8 cellular contexts compared by ENCODE assay signal in the genomic region with DNA sequence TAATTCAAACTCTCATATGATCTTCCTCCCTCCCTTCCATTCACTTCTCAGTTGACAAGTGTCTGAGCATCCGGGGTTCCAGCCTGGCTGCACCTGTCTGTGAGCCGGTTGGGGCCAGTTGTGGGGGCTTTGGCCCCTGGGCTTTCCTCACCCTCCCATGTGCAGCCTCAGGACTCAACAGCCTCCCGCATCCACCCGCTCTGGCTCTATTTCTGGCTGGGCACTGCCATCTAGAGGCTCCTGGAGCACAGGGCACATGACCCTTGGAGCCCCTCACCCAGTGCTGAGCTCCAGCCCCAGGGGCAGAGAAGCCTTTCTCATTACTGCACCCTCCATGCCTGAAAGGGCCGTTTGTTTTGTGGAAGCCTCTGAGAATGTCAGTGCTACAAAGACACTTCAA. TPM values are rescaled to one million over a fixed set of nuclear protein-coding genes. Genes with fewer than 3 reads are reported as not detected.
DNase-seq lines count a peak whose midpoint lies in the region; ATAC-seq, FAIRE-seq and TF ChIP-seq lines count a peak whose summit lies in the region.

No MANE protein-coding gene starts in this region.

- peaks cover 14% of the 10 kb centered on the region for H3K4me1 Mint-ChIP-seq in T-helper 2 cell treated with Interferon-gamma antibody and Interleukin-4, amounts not matched to agents 5 μg/mL and 100 μg/mL, for 36 hours (ENCODE audit: low read depth)

- peaks cover 5% of the 10 kb centered on the region for H3K27me3 Mint-ChIP-seq in T-helper 2 cell treated with Interferon-gamma antibody and Interleukin-4, amounts not matched to agents 5 μg/mL and 100 μg/mL, for 36 hours (ENCODE audit: low read depth)

- intact Hi-C loops in GM12878 (cut with micrococcal nuclease; ENCODE audit: unreplicated experiment) = loop anchor here (1.0 to 5.0 kb wide), 8 partner anchors 44 to 567 kb away; partner anchors contain the start of genes HAPSTR1, PMM2, TMEM186 and USP7

- no peak overlapping the region for H3K27ac ChIP-seq in GM12878 (ENCODE audit: control insufficient read depth, insufficient read depth)

- H3K79me2 ChIP-seq in GM12878 (ENCODE audit: control insufficient read depth, insufficient read depth, low read length) = no peaks in the 10 kb centered on the region

- TF ChIP-seq RAD21 in GM12878 (IDR thresholded peaks at IDR 0.05; ENCODE audit: insufficient read depth, low read depth, low read length) = peak; percentile 93

- no peaks in the 10 kb centered on the region for H3K9me3 Mint-ChIP-seq in T-helper 2 cell treated with Interferon-gamma antibody and Interleukin-4, amounts not matched to agents 5 μg/mL and 100 μg/mL, for 36 hours

- WGBS in GM12878 (ENCODE audit: insufficient coverage, insufficient replicate concordance, low lambda C conversion rate, missing lambda C conversion rate) = 0% methylated on average over 5 of the region's 5 CpGs

- no peak overlapping the region for H3K9ac ChIP-seq in GM12878 (ENCODE audit: control insufficient read depth, insufficient read depth, low read length)

- POLR2A ChIA-PET in GM12878 (lab: Charles Lee) = interaction anchor here (1.1 to 1.3 kb wide), 2 partner anchors 49 to 263 kb away, joined by 3 to 7 read pairs; no protein-coding TSS in a partner anchor

- no peaks in the 10 kb centered on the region for H3K36me3 ChIP-seq in GM12878 (ENCODE audit: control insufficient read depth in 2 of 2, insufficient read depth in 2 of 2, low read length in 1 of 2)

- peaks cover 34% of the 10 kb centered on the region for H3K4me1 ChIP-seq in GM12878 (ENCODE audit: control insufficient read depth, insufficient read depth, low read length)

- H3K27ac Mint-ChIP-seq in T-helper 2 cell treated with Interferon-gamma antibody and Interleukin-4, amounts not matched to agents 5 μg/mL and 100 μg/mL, for 36 hours = no peak overlapping the region

- DNase-seq in DMS79 (lab: John Stamatoyannopoulos, UW) = peak; percentile 18
- peak; percentile 91 for DNase-seq in NAMALWA (ENCODE audit: low spot score)
- peak; percentile 49 for DNase-seq in T-helper 2 cell treated with Interferon-gamma antibody and Interleukin-4, amounts not matched to agents 5 μg/mL and 100 μg/mL, for 36 hours (ENCODE audit: low spot score)
- DNase-seq in GM12878 (ENCODE audit: low read depth, low spot score) = no peak
- peak; percentile 7 for DNase-seq in kidney glomerular epithelial cell (lab: John Stamatoyannopoulos, UW)
- peak; percentile 25 to 58 (median 38) for DNase-seq in stimulated activated CD4-positive, alpha-beta T cell treated with anti-CD3 and anti-CD28 coated beads, TNF-alpha, amount 100 ng/mL, for 24 hours (ENCODE audit: low read depth in 3 of 3)
- DNase-seq in occipital lobe (lab: John Stamatoyannopoulos, UW) = no peak

- CTCF ChIA-PET in GM12878 (lab: Yijun Ruan, JAX) = interaction anchor here (0.5 to 3.2 kb wide), 46 partner anchors 9 to 1511 kb away, joined by 3 to 35 read pairs (median 4); partner anchors contain the start of genes HAPSTR1, LITAFD and METTL22

- TF ChIP-seq EP300 in GM12878 (IDR thresholded peaks at IDR 0.05; ENCODE audit: borderline replicate concordance in 1 of 2, control insufficient read depth in 1 of 2, low read depth in 2 of 2, low read length in 2 of 2) = no peak

- FAIRE-seq in GM12878 (lab: Jason Lieb, UNC) = no peak

- SMC1A ChIA-PET in GM12878 (lab: Charles Lee; ENCODE audit: uncharacterized antibody, unreplicated experiment) = interaction anchor here (0.7 to 3.4 kb wide), 23 partner anchors 32 to 563 kb away, joined by 3 to 28 read pairs (median 4); partner anchors contain the start of gene LITAFD

- no peaks in the 10 kb centered on the region for H3K36me3 Mint-ChIP-seq in T-helper 2 cell treated with Interferon-gamma antibody and Interleukin-4, amounts not matched to agents 5 μg/mL and 100 μg/mL, for 36 hours (ENCODE audit: low read depth)

- BruUV-seq in GM12878 (replicated peaks; lab: Mats Ljungman, UMichigan) = no TSS peak

- 0 out of 2 replicates have a peak overlapping the region, but pooled peaks have one; percentile 4 for H3K4me2 ChIP-seq in GM12878 (ENCODE audit: control insufficient read depth, insufficient read depth)

- no peaks in the 10 kb centered on the region for H3K27me3 ChIP-seq in GM12878 (replicated peaks in 1 of 2; ENCODE audit: control insufficient read depth in 2 of 2, insufficient read depth in 2 of 2, low read length in 1 of 2)

- H3K4me3 Mint-ChIP-seq in T-helper 2 cell treated with Interferon-gamma antibody and Interleukin-4, amounts not matched to agents 5 μg/mL and 100 μg/mL, for 36 hours = no peak overlapping the region

- no peak for TF ChIP-seq POLR2A in GM12878 (IDR thresholded peaks at IDR 0.05; ENCODE audit: low read depth, low read length)

- no peak overlapping the region for H3K4me3 ChIP-seq in GM12878

- no peaks in the 10 kb centered on the region; the same call in 1 of the 3 replicates for H3K9me3 ChIP-seq in GM12878 (replicated peaks; ENCODE audit: control insufficient read depth, insufficient read depth, low read length)

- RAD21 ChIA-PET in GM12878 (lab: Charles Lee; ENCODE audit: unreplicated experiment) = interaction anchor here (0.6 to 3.2 kb wide), 21 partner anchors 10 to 568 kb away, joined by 3 to 30 read pairs (median 4); partner anchors contain the start of genes HAPSTR1 and LITAFD

- ATAC-seq in GM21825 (IDR thresholded peaks at IDR 0.05; ENCODE audit: unreplicated experiment) (peak; percentile 61), GM12878 (peak; percentile 83)

- in situ Hi-C loops in GM12878 (cut with MboI) = loop anchor here (5.0 to 25.0 kb wide), 4 partner anchors 192 to 1753 kb away; partner anchors contain the start of gene CIITA

- no peak overlapping the region for H2AFZ ChIP-seq in GM12878 (ENCODE audit: control insufficient read depth, low read depth, low read length)

- no peaks in the 10 kb centered on the region for H4K20me1 ChIP-seq in GM12878 (ENCODE audit: control insufficient read depth, insufficient read depth)

- TF ChIP-seq CTCF in GM12878 (IDR thresholded peaks at IDR 0.05 in 2 of 3, conservative IDR thresholded peaks at IDR 0.05 in 1 of 3; ENCODE audit: control insufficient read depth in 2 of 3, extremely low read depth in 1 of 3, insufficient read depth in 1 of 3, low read depth in 3 of 3, low read length in 3 of 3) = peak; percentile 82 to 92 (median 84)

TF ChIP-seq in GM12878, 131 proteins besides CTCF, POLR2A, EP300 and RAD21 (continues in another document):
- TF ChIP-seq IKZF2 (IDR thresholded peaks at IDR 0.05) = peak in 1 of 2 experiments; percentile 34; a peak in 2 of 4 replicates
- TF ChIP-seq RAD51 (IDR thresholded peaks at IDR 0.05) = 0 out of 2 replicates have a peak, but pooled peaks have one; percentile 17
- no peak for TF ChIP-seq MTA3 (IDR thresholded peaks at IDR 0.05; ENCODE audit: borderline replicate concordance, low read length)
- peak; percentile 34; the same call in 1 of the 2 replicates for TF ChIP-seq LARP7 (IDR thresholded peaks at IDR 0.05)
- TF ChIP-seq IRF4 (IDR thresholded peaks at IDR 0.05; ENCODE audit: low read depth, low read length) = 0 out of 2 replicates have a peak, but pooled peaks have one; percentile 46
- TF ChIP-seq NR2F1 (conservative IDR thresholded peaks at IDR 0.05) = peak; percentile 38; the same call in 1 of the 2 replicates
- peak; percentile 62 for TF ChIP-seq SMC3 (IDR thresholded peaks at IDR 0.05; ENCODE audit: borderline replicate concordance, low read length)
- TF ChIP-seq MEF2B (IDR thresholded peaks at IDR 0.05; ENCODE audit: partially characterized antibody, poor library complexity, severe bottlenecking) = peak; percentile 49
- TF ChIP-seq IRF5 (IDR thresholded peaks at IDR 0.05; ENCODE audit: borderline replicate concordance) = no peak
- TF ChIP-seq ZNF207 (IDR thresholded peaks at IDR 0.05; ENCODE audit: borderline replicate concordance) = no peak
- peak; percentile 27; the same call in 1 of the 2 replicates for TF ChIP-seq USF2 (IDR thresholded peaks at IDR 0.05; ENCODE audit: borderline replicate concordance, low read depth, low read length)
- TF ChIP-seq HDAC6 (IDR thresholded peaks at IDR 0.05; ENCODE audit: unreplicated experiment) = no peak

RNA-seq across cellular contexts. Expression of gene HAPSTR1, which starts 43.3 kb away (rescaled TPM):
- total RNA-seq in GM12878 (2013; cell fraction: nucleolus; rRNA removed) = 114 and 120 TPM in 2 replicates
- total RNA-seq in GM12878 (2014; rRNA removed) (37.5 and 43.6 TPM in 2 replicates), GM12878 (2014; rRNA removed; fragmentation: Illumina TruSeq; extraction: Trizol) (36.4 and 37.2 TPM in 2 replicates), GM12878 (2021) (50.3 and 52.5 TPM in 2 replicates), occipital lobe (153 TPM)
- polyA plus RNA-seq in GM12878 (2011; ENCODE audit: low read depth) = 15.6 TPM
- polyA plus RNA-seq in GM12878 (2011; rRNA removed) (32.5 and 43.1 TPM in 2 replicates), GM12878 (2014; fragmentation: Illumina TruSeq; extraction: Trizol) (22.7 and 25.4 TPM in 2 replicates), GM12878 (2014; fragmentation: Nextera tagmentation; extraction: Ambion mirVana) (10 to 100 TPM in 1 of 2 experiments, 1 to 10 TPM in 1; 8.7 to 12.5 TPM), GM12878 (2014; rRNA removed) (21.7 and 23.5 TPM in 2 replicates), GM12878 (2016; fragmentation: Nextera tagmentation; extraction: Ambion mirVana) (10 to 100 TPM; 10.3 to 11.7 TPM)
- polyA plus RNA-seq in GM12878 (2011; cell fraction: cytosol; rRNA removed) = 13.9 and 20.3 TPM in 2 replicates
- 15.3 and 17.4 TPM in 2 replicates for polyA plus RNA-seq in GM12878 (2011; cell fraction: nucleus; rRNA removed)
- polyA plus RNA-seq in GM12878 (2012) = 19.7 TPM in 2 replicates
- polyA minus RNA-seq in GM12878 (2011; rRNA and poly(A)+ RNA removed) = 43.4 and 59.5 TPM in 2 replicates
- 19.5 and 23.3 TPM in 2 replicates for polyA minus RNA-seq in GM12878 (2011; cell fraction: cytosol; rRNA and poly(A)+ RNA removed)
- 13.7 and 22.6 TPM in 2 replicates for polyA minus RNA-seq in GM12878 (2011; cell fraction: nucleus; rRNA and poly(A)+ RNA removed)

Comparison
In these comparisons a context has a peak if more than half of its experiments do, and no peak if none do; other contexts are left out.
1. DNase-seq: peak in DMS79 (single experiment), NAMALWA (single experiment), T-helper 2 cell treated with Interferon-gamma antibody and Interleukin-4, amounts not matched to agents 5 μg/mL and 100 μg/mL, for 36 hours (single experiment), kidney glomerular epithelial cell (single experiment) and stimulated activated CD4-positive, alpha-beta T cell treated with anti-CD3 and anti-CD28 coated beads, TNF-alpha, amount 100 ng/mL, for 24 hours (3 of 3); none in GM12878 (single experiment) and occipital lobe (single experiment).